ENCODE assay signal across 1 cellular context in the genomic region with DNA sequence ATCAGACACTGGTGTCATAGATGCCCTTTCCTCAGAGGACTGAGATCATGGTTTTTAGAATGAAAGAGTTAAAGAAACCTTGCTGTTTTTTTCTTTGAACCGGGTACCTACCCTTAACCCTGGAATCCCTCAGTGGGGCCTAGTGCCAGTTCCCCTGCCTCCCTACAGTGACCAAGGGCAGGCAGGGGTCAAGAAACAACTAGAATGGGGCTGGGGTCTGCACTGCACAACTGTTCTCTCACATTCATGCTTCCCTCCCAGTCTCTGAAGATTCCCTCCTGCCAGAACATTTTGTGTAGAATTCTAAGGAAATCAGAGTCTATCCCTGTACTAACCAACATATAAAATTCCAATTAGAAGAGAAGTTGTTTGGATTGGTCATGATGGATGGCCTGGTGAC.
TF ChIP-seq lines count a peak whose summit lies in the region.

No MANE protein-coding gene starts in this region.

TF ChIP-seq in SK-N-SH treated with all-trans-retinoic acid at 6 μM for 48 hours, 23 proteins besides CTCF, POLR2A, EP300 and RAD21 (continued from another document):
- TF ChIP-seq, protein P1, sequence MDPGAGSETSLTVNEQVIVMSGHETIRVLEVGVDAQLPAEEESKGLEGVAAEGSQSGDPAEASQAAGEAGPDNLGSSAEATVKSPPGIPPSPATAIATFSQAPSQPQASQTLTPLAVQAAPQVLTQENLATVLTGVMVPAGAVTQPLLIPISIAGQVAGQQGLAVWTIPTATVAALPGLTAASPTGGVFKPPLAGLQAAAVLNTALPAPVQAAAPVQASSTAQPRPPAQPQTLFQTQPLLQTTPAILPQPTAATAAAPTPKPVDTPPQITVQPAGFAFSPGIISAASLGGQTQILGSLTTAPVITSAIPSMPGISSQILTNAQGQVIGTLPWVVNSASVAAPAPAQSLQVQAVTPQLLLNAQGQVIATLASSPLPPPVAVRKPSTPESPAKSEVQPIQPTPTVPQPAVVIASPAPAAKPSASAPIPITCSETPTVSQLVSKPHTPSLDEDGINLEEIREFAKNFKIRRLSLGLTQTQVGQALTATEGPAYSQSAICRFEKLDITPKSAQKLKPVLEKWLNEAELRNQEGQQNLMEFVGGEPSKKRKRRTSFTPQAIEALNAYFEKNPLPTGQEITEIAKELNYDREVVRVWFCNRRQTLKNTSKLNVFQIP (CRISPR knock-in tag; IDR thresholded peaks at IDR 0.05; ENCODE audit: borderline replicate concordance, low read depth) = no peak
- TF ChIP-seq SNAI2 (CRISPR knock-in tag; IDR thresholded peaks at IDR 0.05) (no peak), ZFP30 (CRISPR knock-in tag; IDR thresholded peaks at IDR 0.05) (no peak), ZNF70 (CRISPR knock-in tag; IDR thresholded peaks at IDR 0.05) (no peak), ESRRG (CRISPR knock-in tag; IDR thresholded peaks at IDR 0.05) (no peak), GLIS3 (CRISPR knock-in tag; IDR thresholded peaks at IDR 0.05) (no peak), OSR1 (CRISPR knock-in tag; IDR thresholded peaks at IDR 0.05) (no peak), ISL1 (CRISPR knock-in tag; IDR thresholded peaks at IDR 0.05) (no peak), ZNF565 (CRISPR knock-in tag; conservative IDR thresholded peaks at IDR 0.05; ENCODE audit: low read depth) (no peak), ARNTL (CRISPR knock-in tag; IDR thresholded peaks at IDR 0.05; ENCODE audit: borderline replicate concordance, low read depth) (no peak), TOX (CRISPR knock-in tag; IDR thresholded peaks at IDR 0.05; ENCODE audit: borderline replicate concordance) (no peak), ZNF8 (CRISPR knock-in tag; IDR thresholded peaks at IDR 0.05) (no peak)
- TF ChIP-seq, protein P2, sequence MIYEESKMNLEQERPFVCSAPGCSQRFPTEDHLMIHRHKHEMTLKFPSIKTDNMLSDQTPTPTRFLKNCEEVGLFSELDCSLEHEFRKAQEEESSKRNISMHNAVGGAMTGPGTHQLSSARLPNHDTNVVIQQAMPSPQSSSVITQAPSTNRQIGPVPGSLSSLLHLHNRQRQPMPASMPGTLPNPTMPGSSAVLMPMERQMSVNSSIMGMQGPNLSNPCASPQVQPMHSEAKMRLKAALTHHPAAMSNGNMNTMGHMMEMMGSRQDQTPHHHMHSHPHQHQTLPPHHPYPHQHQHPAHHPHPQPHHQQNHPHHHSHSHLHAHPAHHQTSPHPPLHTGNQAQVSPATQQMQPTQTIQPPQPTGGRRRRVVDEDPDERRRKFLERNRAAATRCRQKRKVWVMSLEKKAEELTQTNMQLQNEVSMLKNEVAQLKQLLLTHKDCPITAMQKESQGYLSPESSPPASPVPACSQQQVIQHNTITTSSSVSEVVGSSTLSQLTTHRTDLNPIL (CRISPR knock-in tag; IDR thresholded peaks at IDR 0.05; ENCODE audit: low read depth) = no peak
